In the genomic region with DNA sequence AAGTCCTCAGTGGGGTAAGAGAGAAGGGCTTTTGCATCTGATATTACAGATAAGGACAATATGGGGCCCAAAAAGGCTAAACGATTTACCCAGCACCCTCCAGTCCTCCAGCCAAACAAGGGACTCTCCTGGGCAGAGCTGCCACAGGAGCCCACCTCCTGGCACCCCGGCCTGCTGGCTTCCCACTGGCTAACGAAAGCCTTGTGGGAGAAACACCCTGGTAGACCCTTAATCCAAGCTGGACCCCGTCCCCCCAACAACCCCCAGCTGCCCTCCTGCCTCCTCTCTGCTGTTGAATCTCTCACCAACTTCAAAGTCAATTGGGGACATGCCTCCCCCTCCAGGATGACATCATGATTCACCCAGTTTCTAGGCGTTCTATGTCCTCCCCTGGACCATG, we compare ENCODE assay signal across 17 cellular contexts. TPM values are rescaled to one million over a fixed set of nuclear protein-coding genes. Genes with fewer than 3 reads are reported as not detected.
DNase-seq lines count a peak whose midpoint lies in the region; ATAC-seq and TF ChIP-seq lines count a peak whose summit lies in the region.
"Had no signal": no experiment of that assay in that cellular context is flagged by ENCODE, and none has a peak within 500 bp of the region (broad histone marks: within the 10 kb centered on the region; RNA-seq: fewer than 3 reads in every experiment).

No MANE protein-coding gene starts in this region.

- H3K4me3 ChIP-seq in CD8-positive, alpha-beta T cell (ENCODE audit: low read depth, low read length), result no peak overlapping the region
- H3K4me3 ChIP-seq in hepatocyte (no peak overlapping the region), skeletal muscle tissue (ENCODE audit: low read length in 3 of 3) (no peak overlapping the region)
- no peak overlapping the region for H3K4me3 ChIP-seq in effector memory CD4-positive, alpha-beta T cell (ENCODE audit: insufficient read depth, low read depth, low read length, poor library complexity, severe bottlenecking)

- H3K79me2 ChIP-seq in hepatocyte, result no peaks in the 10 kb centered on the region

- H3K9me3 ChIP-seq in CD8-positive, alpha-beta T cell (ENCODE audit: low read length), result no peaks in the 10 kb centered on the region
- H3K9me3 ChIP-seq in hepatocyte (ENCODE audit: low read depth) (no peaks in the 10 kb centered on the region), skeletal muscle tissue (ENCODE audit: control insufficient read depth in 3 of 3, low read length in 3 of 3) (no peaks in the 10 kb centered on the region)
- H3K9me3 ChIP-seq in effector memory CD4-positive, alpha-beta T cell (ENCODE audit: control insufficient read depth, low read length), result no peaks in the 10 kb centered on the region

- no peak overlapping the region for H2AFZ ChIP-seq in hepatocyte

- H3K27me3 ChIP-seq in CD8-positive, alpha-beta T cell (ENCODE audit: insufficient read depth, low read length), result no peaks in the 10 kb centered on the region
- H3K27me3 ChIP-seq in hepatocyte (no peaks in the 10 kb centered on the region), skeletal muscle tissue (ENCODE audit: control insufficient read depth in 3 of 3, insufficient read depth in 3 of 3, low read length in 3 of 3) (no peaks in the 10 kb centered on the region)
- H3K27me3 ChIP-seq in effector memory CD4-positive, alpha-beta T cell (replicated peaks; ENCODE audit: control insufficient read depth, insufficient read depth, low read length, poor library complexity, severe bottlenecking), result no peaks in the 10 kb centered on the region

- H3K4me1 Mint-ChIP-seq in CD8-positive, alpha-beta T cell (ENCODE audit: low read depth), result peaks cover 31% of the 10 kb centered on the region
- H3K4me1 Mint-ChIP-seq in activated naive CD8-positive, alpha-beta T cell (ENCODE audit: low read depth), result peaks cover 38% of the 10 kb centered on the region
- H3K4me1 Mint-ChIP-seq in activated T-cell treated with anti-CD3 and anti-CD28 coated beads, Interleukin-2, amount 50 U/mL, for 4 hours (ENCODE audit: low read depth), result peaks cover 14% of the 10 kb centered on the region

- no peak for DNase-seq in CD8-positive, alpha-beta T cell
- DNase-seq in hepatocyte (ENCODE audit: low spot score) (no peak), SIG-M5 treated with dmso at 0.1 percent for 504 hours (lab: John Stamatoyannopoulos, UW; ENCODE audit: unreplicated experiment) (no peak)
- DNase-seq in activated T-cell treated with anti-CD3 and anti-CD28 coated beads, Interleukin-2, amount 50 U/mL, for 4 hours, result no peak
- DNase-seq in activated naive CD4-positive, alpha-beta T cell (lab: John Stamatoyannopoulos, UW), result no peak
- no peak for DNase-seq in effector memory CD4-positive, alpha-beta T cell
- DNase-seq: activated CD8-positive, alpha-beta memory T cell treated with anti-CD3 and anti-CD28 coated beads, Interleukin-2, amount 10 ng/mL, durations not matched to agents 7 days and 5 days; DMS79; H7; NCI-H146 had no signal

- no peak overlapping the region for H3K27ac ChIP-seq in CD8-positive, alpha-beta T cell (ENCODE audit: low read depth, low read length)
- H3K27ac ChIP-seq in hepatocyte (peak overlapping the region; percentile 55), skeletal muscle tissue (ENCODE audit: low read depth, low read length) (peak overlapping the region; percentile 3)
- no peak overlapping the region for H3K27ac ChIP-seq in effector memory CD4-positive, alpha-beta T cell (ENCODE audit: insufficient read depth, low read length, poor library complexity, severe bottlenecking)

- peaks cover 16% of the 10 kb centered on the region for H3K4me1 ChIP-seq in CD8-positive, alpha-beta T cell (ENCODE audit: insufficient read depth, low read length)
- H3K4me1 ChIP-seq in hepatocyte (ENCODE audit: insufficient read depth) (peaks cover 36% of the 10 kb centered on the region), skeletal muscle tissue (ENCODE audit: control insufficient read depth in 3 of 3, insufficient read depth in 3 of 3, low read length in 3 of 3) (peaks cover 51 to 55% (median 55%) of the 10 kb centered on the region in 3 donors)
- no peaks in the 10 kb centered on the region for H3K4me1 ChIP-seq in effector memory CD4-positive, alpha-beta T cell (ENCODE audit: control insufficient read depth, insufficient read depth, low read length, poor library complexity, severe bottlenecking)

- CTCF ChIA-PET in CD8-positive, alpha-beta T cell (lab: Charles Lee), result interaction anchor here (1.7 to 2.4 kb wide), 3 partner anchors 11 to 100 kb away, joined by 4 to 16 read pairs (median 5); no protein-coding TSS in a partner anchor

- no peak overlapping the region for H3K4me3 Mint-ChIP-seq in CD8-positive, alpha-beta T cell
- H3K4me3 Mint-ChIP-seq in activated naive CD8-positive, alpha-beta T cell, result no peak overlapping the region
- no peak overlapping the region for H3K4me3 Mint-ChIP-seq in activated T-cell treated with anti-CD3 and anti-CD28 coated beads, Interleukin-2, amount 50 U/mL, for 4 hours
- H3K4me3 Mint-ChIP-seq: activated CD8-positive, alpha-beta memory T cell treated with anti-CD3 and anti-CD28 coated beads, Interleukin-2, amount 10 ng/mL, durations not matched to agents 7 days and 5 days; neural crest cell; WTC11 had no signal

- peaks cover 14% of the 10 kb centered on the region for H3K36me3 Mint-ChIP-seq in CD8-positive, alpha-beta T cell
- H3K36me3 Mint-ChIP-seq in activated naive CD8-positive, alpha-beta T cell, result peaks cover 2% of the 10 kb centered on the region
- peaks cover 2% of the 10 kb centered on the region for H3K36me3 Mint-ChIP-seq in activated T-cell treated with anti-CD3 and anti-CD28 coated beads, Interleukin-2, amount 50 U/mL, for 4 hours (ENCODE audit: insufficient read depth)
- H3K36me3 Mint-ChIP-seq: activated naive CD4-positive, alpha-beta T cell treated with anti-CD3 and anti-CD28 coated beads, Interleukin-2, amount 50 U/mL, for 72 hours; WTC11 had no signal

- H3K27ac Mint-ChIP-seq in CD8-positive, alpha-beta T cell, result peak overlapping the region; percentile 82
- H3K27ac Mint-ChIP-seq in activated naive CD8-positive, alpha-beta T cell, result peak overlapping the region; percentile 93
- H3K27ac Mint-ChIP-seq: activated CD8-positive, alpha-beta memory T cell treated with anti-CD3 and anti-CD28 coated beads, Interleukin-2, amount 10 ng/mL, durations not matched to agents 7 days and 5 days; WTC11 had no signal

- no peaks in the 10 kb centered on the region for H3K9me2 ChIP-seq in hepatocyte (replicated peaks; ENCODE audit: insufficient read depth)

- H3K36me3 ChIP-seq in CD8-positive, alpha-beta T cell (ENCODE audit: insufficient read depth, low read length), result no peaks in the 10 kb centered on the region
- H3K36me3 ChIP-seq in hepatocyte (replicated peaks; ENCODE audit: insufficient read depth, low read depth), result no peaks in the 10 kb centered on the region
- peaks cover 0 to 2% (median 0%) of the 10 kb centered on the region in 3 donors for H3K36me3 ChIP-seq in skeletal muscle tissue (ENCODE audit: control insufficient read depth in 3 of 3, insufficient read depth in 3 of 3, low read length in 3 of 3)
- H3K36me3 ChIP-seq in effector memory CD4-positive, alpha-beta T cell (ENCODE audit: control insufficient read depth, insufficient read depth, low read length), result no peaks in the 10 kb centered on the region

- ATAC-seq in CD8-positive, alpha-beta T cell, result no peak
- ATAC-seq in activated T-cell treated with anti-CD3 and anti-CD28 coated beads, Interleukin-2, amount 50 U/mL, for 4 hours, result no peak
- ATAC-seq: activated CD8-positive, alpha-beta memory T cell treated with anti-CD3 and anti-CD28 coated beads, Interleukin-2, amount 10 ng/mL, durations not matched to agents 7 days and 5 days; WTC11 had no signal

- no peaks in the 10 kb centered on the region for H4K20me1 ChIP-seq in hepatocyte (ENCODE audit: insufficient read depth, poor library complexity, severe bottlenecking)

- WGBS in hepatocyte (ENCODE audit: low lambda C conversion rate, missing lambda C conversion rate), result 80% methylated on average over 5 of the region's 5 CpGs

- intact Hi-C loops in CD8-positive, alpha-beta T cell (cut with DNase I, micrococcal nuclease), result no loop called here

- H3K9me3 Mint-ChIP-seq in CD8-positive, alpha-beta T cell, result no peaks in the 10 kb centered on the region
- H3K9me3 Mint-ChIP-seq in activated naive CD8-positive, alpha-beta T cell (ENCODE audit: low read depth), result no peaks in the 10 kb centered on the region
- H3K9me3 Mint-ChIP-seq in activated T-cell treated with anti-CD3 and anti-CD28 coated beads, Interleukin-2, amount 50 U/mL, for 4 hours, result no peaks in the 10 kb centered on the region
- H3K9me3 Mint-ChIP-seq: activated naive CD4-positive, alpha-beta T cell treated with anti-CD3 and anti-CD28 coated beads, Interleukin-2, amount 50 U/mL, for 72 hours; neural crest cell; WTC11 had no signal

- H3K9ac ChIP-seq in skeletal muscle tissue (ENCODE audit: low read depth in 1 of 3, low read length in 3 of 3), result peak overlapping the region in 2 of 3 donors; percentile 3 to 27

- POLR2A ChIA-PET in CD8-positive, alpha-beta T cell (lab: Charles Lee), result interaction anchor here (1.0 to 1.6 kb wide), 3 partner anchors 10 to 15 kb away, joined by 3 to 7 read pairs (median 3); no protein-coding TSS in a partner anchor

- no peaks in the 10 kb centered on the region for H3K27me3 Mint-ChIP-seq in CD8-positive, alpha-beta T cell (ENCODE audit: low read depth)
- H3K27me3 Mint-ChIP-seq in activated naive CD8-positive, alpha-beta T cell, result no peaks in the 10 kb centered on the region
- H3K27me3 Mint-ChIP-seq in activated T-cell treated with anti-CD3 and anti-CD28 coated beads, Interleukin-2, amount 50 U/mL, for 4 hours (ENCODE audit: low read depth), result peaks cover 4% of the 10 kb centered on the region
- H3K27me3 Mint-ChIP-seq: activated CD8-positive, alpha-beta memory T cell treated with anti-CD3 and anti-CD28 coated beads, Interleukin-2, amount 10 ng/mL, durations not matched to agents 7 days and 5 days had no signal

- no peak for TF ChIP-seq CTCF in CD8-positive, alpha-beta T cell (IDR thresholded peaks at IDR 0.05)
- no peak for TF ChIP-seq CTCF in hepatocyte (IDR thresholded peaks at IDR 0.05; ENCODE audit: poor library complexity)

- H3K4me2 ChIP-seq in hepatocyte, result no peak overlapping the region

RNA-seq across cellular contexts. Expression of gene C1QTNF6, which starts 10.8 kb away (rescaled TPM):
- 10 to 100 TPM; 12.0 to 12.9 TPM for total RNA-seq in CD8-positive, alpha-beta T cell
- total RNA-seq in hepatocyte (17.9 and 23.6 TPM in 2 replicates), skeletal muscle tissue (6.3 TPM)
- 29.7 and 39.1 TPM in 2 replicates for polyA plus RNA-seq in hepatocyte
- total RNA-seq in activated T-cell treated with anti-CD3 and anti-CD28 coated beads, Interleukin-2, amount 50 U/mL, for 4 hours, result 1 to 10 TPM in 2 of 3 donors, under 1 TPM in 1; 0.96 to 2.4 (median 1.2) TPM

RNA-seq across cellular contexts. Expression of gene IL2RB, which starts 27.5 kb away (rescaled TPM):
- total RNA-seq in CD8-positive, alpha-beta T cell, result 100 to 1,000 TPM; 121 to 129 TPM
- total RNA-seq in hepatocyte (0.57 and 1.1 TPM in 2 replicates), skeletal muscle tissue (1.6 TPM)
- polyA plus RNA-seq in hepatocyte, result 0.92 and 1.5 TPM in 2 replicates
- 100 to 1,000 TPM; 178 to 212 (median 206) TPM for total RNA-seq in activated T-cell treated with anti-CD3 and anti-CD28 coated beads, Interleukin-2, amount 50 U/mL, for 4 hours
- total RNA-seq: NCI-H460 had no signal

RNA-seq across cellular contexts. Expression of gene SSTR3, which starts 35.1 kb away (rescaled TPM):
- total RNA-seq in CD8-positive, alpha-beta T cell, result 1 to 10 TPM; 2.6 to 3.1 TPM
- total RNA-seq in hepatocyte, result 1.3 and 2.8 TPM in 2 replicates
- 0.47 and 0.97 TPM in 2 replicates for polyA plus RNA-seq in hepatocyte
- total RNA-seq in skeletal muscle tissue, result not detected
- 1 to 10 TPM; 1.7 to 2.3 (median 1.9) TPM for total RNA-seq in activated T-cell treated with anti-CD3 and anti-CD28 coated beads, Interleukin-2, amount 50 U/mL, for 4 hours
- total RNA-seq: NCI-H460, subcutaneous adipose tissue had no signal

Comparison
In these comparisons a context has a peak if more than half of its experiments do, and no peak if none do; other contexts are left out.
1. H3K27ac ChIP-seq: peak in hepatocyte (single experiment) and skeletal muscle tissue (single experiment); none in CD8-positive, alpha-beta T cell (single experiment) and effector memory CD4-positive, alpha-beta T cell (single experiment).
2. RNA of gene IL2RB, which starts 27.5 kb away (total RNA-seq): 178 to 212 TPM in activated T-cell treated with anti-CD3 and anti-CD28 coated beads, Interleukin-2, amount 50 U/mL, for 4 hours and 121 to 129 TPM in CD8-positive, alpha-beta T cell; 1.6 TPM in skeletal muscle tissue (single experiment) and 0.57 to 1.1 TPM in hepatocyte; every median in the first group is over 10 times any median in the second.